8 cellular contexts compared by ENCODE assay signal in the genomic region with DNA sequence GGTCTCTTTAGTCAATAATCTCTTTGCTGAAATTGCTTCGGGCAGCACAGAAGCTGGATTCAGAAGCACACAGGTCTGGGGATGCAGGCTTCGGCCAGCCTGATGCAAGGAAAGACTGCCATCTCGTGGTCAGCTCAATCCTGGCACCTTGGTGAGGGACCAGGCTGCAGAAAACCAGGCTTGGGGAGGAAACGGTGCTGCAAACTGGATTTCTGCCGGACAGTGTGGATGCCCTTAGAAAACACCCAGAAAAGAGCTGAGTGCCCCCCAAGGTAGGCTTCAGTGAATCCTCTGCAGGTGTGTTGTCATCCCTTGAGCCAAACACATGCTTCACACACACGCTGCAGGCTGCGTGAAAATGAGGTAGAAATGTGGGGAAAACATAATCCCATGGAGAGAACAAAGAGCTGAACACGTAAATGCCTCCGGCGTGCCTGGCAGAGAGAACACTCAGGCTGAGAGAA.
DNase-seq lines count a peak whose midpoint lies in the region; ATAC-seq, FAIRE-seq and TF ChIP-seq lines count a peak whose summit lies in the region.

No MANE protein-coding gene starts in this region.

- peaks cover 10% of the 10 kb centered on the region for H3K36me3 ChIP-seq in CD4-positive, CD25-positive, alpha-beta regulatory T cell (ENCODE audit: control insufficient read depth, insufficient read depth, low read length)
- H3K36me3 ChIP-seq in SK-N-SH (replicated peaks in 1 of 2; ENCODE audit: control insufficient read depth in 1 of 2, insufficient read depth in 2 of 2, low read length in 1 of 2): no peaks in the 10 kb centered on the region
- H3K36me3 ChIP-seq in astrocyte (ENCODE audit: insufficient read depth, low read length): no peaks in the 10 kb centered on the region
- H3K36me3 ChIP-seq in iPS DF 6.9 (ENCODE audit: control insufficient read depth, insufficient read depth, low read length): no peaks in the 10 kb centered on the region

- H3K9ac ChIP-seq in SK-N-SH (no peak overlapping the region), astrocyte (ENCODE audit: low read length) (no peak overlapping the region)

- TF ChIP-seq CTCF in SK-N-SH (IDR thresholded peaks at IDR 0.05) (peak; percentile 85), astrocyte (IDR thresholded peaks at IDR 0.05; ENCODE audit: insufficient read depth, low read depth, low read length) (peak; percentile 51)

- peaks cover 31% of the 10 kb centered on the region for H3K36me3 Mint-ChIP-seq in CD4-positive, CD25-positive, alpha-beta regulatory T cell
- no peaks in the 10 kb centered on the region for H3K36me3 Mint-ChIP-seq in astrocyte (ENCODE audit: low read depth, unreplicated experiment)

- no peaks in the 10 kb centered on the region for H3K9me3 ChIP-seq in CD4-positive, CD25-positive, alpha-beta regulatory T cell (ENCODE audit: control insufficient read depth in 2 of 2, low read length in 2 of 2)
- H3K9me3 ChIP-seq in SK-N-SH (no peaks in the 10 kb centered on the region), astrocyte (ENCODE audit: insufficient read depth, low read depth, low read length) (no peaks in the 10 kb centered on the region), iPS DF 6.9 (ENCODE audit: control insufficient read depth, insufficient read depth, low read length) (no peaks in the 10 kb centered on the region)

- H3K79me2 ChIP-seq in SK-N-SH (ENCODE audit: insufficient read depth): no peaks in the 10 kb centered on the region
- no peaks in the 10 kb centered on the region for H3K79me2 ChIP-seq in astrocyte (ENCODE audit: insufficient read depth, low read length)

- 8% methylated on average over 10 of the region's 10 CpGs for WGBS in SK-N-SH (ENCODE audit: low lambda C conversion rate)
- WGBS in iPS DF 6.9 (ENCODE audit: insufficient coverage, insufficient read length): no CpG with 5 or more reads among the region's 10 CpGs

- H3K4me1 Mint-ChIP-seq in CD4-positive, CD25-positive, alpha-beta regulatory T cell: peaks cover 0 to 3% (median 0%) of the 10 kb centered on the region in 4 donors
- H3K4me1 Mint-ChIP-seq in astrocyte (ENCODE audit: low read depth, unreplicated experiment): peaks cover 9% of the 10 kb centered on the region

- TF ChIP-seq RAD21 in SK-N-SH (IDR thresholded peaks at IDR 0.05; ENCODE audit: low read length): peak; percentile 73

- peak in 2 of 3 donors; percentile 40 to 56 for DNase-seq in CD4-positive, CD25-positive, alpha-beta regulatory T cell
- peak; percentile 49 for DNase-seq in GM19238 (ENCODE audit: insufficient read length, low spot score)
- DNase-seq in Kasumi-1 (lab: John Stamatoyannopoulos, UW): peak; percentile 43 to 46
- DNase-seq in SK-N-SH: peak; percentile 70
- peak; percentile 4 for DNase-seq in astrocyte (ENCODE audit: low read depth)
- DNase-seq in iPS DF 6.9 (ENCODE audit: low read depth, low spot score): peak; percentile 63
- DNase-seq in stimulated activated CD4-positive, alpha-beta T cell treated with anti-CD3 and anti-CD28 coated beads, Interleukin-1b, Interleukin-23, amount 100 ng/mL, for 24 hours (ENCODE audit: low read depth in 4 of 4, low spot score in 1 of 4): peak in 3 of 4 experiments; percentile 11 to 30 (median 22)
- no peak for DNase-seq in activated gamma-delta T cell (lab: John Stamatoyannopoulos, UW)

- TF ChIP-seq EP300 in SK-N-SH (IDR thresholded peaks at IDR 0.05; ENCODE audit: borderline replicate concordance in 1 of 2, low read depth in 1 of 2, low read length in 1 of 2): no peak

- H3K27ac ChIP-seq in CD4-positive, CD25-positive, alpha-beta regulatory T cell (ENCODE audit: insufficient read depth, low read length, poor library complexity, severe bottlenecking): no peak overlapping the region
- H3K27ac ChIP-seq in SK-N-SH (ENCODE audit: low read depth in 2 of 2, low read length in 1 of 2): no peak overlapping the region
- no peak overlapping the region for H3K27ac ChIP-seq in astrocyte (ENCODE audit: low read depth, low read length)
- no peak overlapping the region for H3K27ac ChIP-seq in iPS DF 6.9 (ENCODE audit: low read length)

- H3K4me2 ChIP-seq in SK-N-SH: no peak overlapping the region
- no peak overlapping the region for H3K4me2 ChIP-seq in astrocyte (ENCODE audit: low read length)

- no peaks in the 10 kb centered on the region for H3K9me2 ChIP-seq in SK-N-SH

- H3K4me1 ChIP-seq in CD4-positive, CD25-positive, alpha-beta regulatory T cell (ENCODE audit: control insufficient read depth, insufficient read depth, low read length, poor library complexity, severe bottlenecking): no peaks in the 10 kb centered on the region
- no peaks in the 10 kb centered on the region for H3K4me1 ChIP-seq in SK-N-SH (ENCODE audit: control insufficient read depth in 1 of 2, insufficient read depth in 2 of 2, low read depth in 1 of 2, low read length in 1 of 2)
- no peaks in the 10 kb centered on the region for H3K4me1 ChIP-seq in astrocyte (ENCODE audit: insufficient read depth, low read length)
- no peaks in the 10 kb centered on the region for H3K4me1 ChIP-seq in iPS DF 6.9 (ENCODE audit: control insufficient read depth, insufficient read depth, low read length)

- POLR2A ChIA-PET in SK-N-SH (lab: Yijun Ruan, JAX): no interaction called here

- H4K20me1 ChIP-seq in SK-N-SH (ENCODE audit: insufficient read depth) (no peaks in the 10 kb centered on the region), astrocyte (ENCODE audit: insufficient read depth, low read length) (no peaks in the 10 kb centered on the region)

- no peak for ATAC-seq in CD4-positive, CD25-positive, alpha-beta regulatory T cell (ENCODE audit: low read depth in 2 of 2)

- H3F3A ChIP-seq in SK-N-SH (replicated peaks; ENCODE audit: insufficient read depth): no peaks in the 10 kb centered on the region

- FAIRE-seq in astrocyte (lab: Jason Lieb, UNC): no peak

- H3K9me3 Mint-ChIP-seq in CD4-positive, CD25-positive, alpha-beta regulatory T cell: peaks cover 0 to 4% (median 0%) of the 10 kb centered on the region in 7 donors
- peaks cover 2% of the 10 kb centered on the region for H3K9me3 Mint-ChIP-seq in astrocyte (ENCODE audit: unreplicated experiment)

- no peak overlapping the region for H3K27ac Mint-ChIP-seq in CD4-positive, CD25-positive, alpha-beta regulatory T cell
- H3K27ac Mint-ChIP-seq in astrocyte (ENCODE audit: unreplicated experiment): no peak overlapping the region

- H3K27me3 Mint-ChIP-seq in CD4-positive, CD25-positive, alpha-beta regulatory T cell: no peaks in the 10 kb centered on the region
- peaks cover 21% of the 10 kb centered on the region for H3K27me3 Mint-ChIP-seq in astrocyte (ENCODE audit: low read depth, unreplicated experiment)

- CTCF ChIA-PET in SK-N-SH (lab: Yijun Ruan, JAX): interaction anchor here (0.5 to 4.1 kb wide), 36 partner anchors 9 to 966 kb away, joined by 3 to 45 read pairs (median 4); no protein-coding TSS in a partner anchor

- H3K4me3 Mint-ChIP-seq in CD4-positive, CD25-positive, alpha-beta regulatory T cell: no peak overlapping the region
- no peak overlapping the region for H3K4me3 Mint-ChIP-seq in astrocyte (ENCODE audit: unreplicated experiment)

- no peak overlapping the region for H3K4me3 ChIP-seq in CD4-positive, CD25-positive, alpha-beta regulatory T cell (ENCODE audit: low read depth, low read length)
- H3K4me3 ChIP-seq in SK-N-SH (ENCODE audit: low read depth in 2 of 2, low read length in 1 of 2) (no peak overlapping the region; a peak in 1 of 4 replicates), astrocyte (ENCODE audit: insufficient read depth, low read depth, low read length) (no peak overlapping the region), iPS DF 6.9 (ENCODE audit: low read length) (no peak overlapping the region)

- H2AFZ ChIP-seq in SK-N-SH (ENCODE audit: low read depth) (no peak overlapping the region), astrocyte (ENCODE audit: low read depth, low read length) (no peak overlapping the region)

- no peaks in the 10 kb centered on the region for H3K27me3 ChIP-seq in CD4-positive, CD25-positive, alpha-beta regulatory T cell (ENCODE audit: control insufficient read depth, insufficient read depth, low read length)
- peaks cover 17% of the 10 kb centered on the region; the same call in 1 of the 2 replicates for H3K27me3 ChIP-seq in SK-N-SH (ENCODE audit: insufficient read depth)
- no peaks in the 10 kb centered on the region for H3K27me3 ChIP-seq in astrocyte (ENCODE audit: insufficient read depth, low read length)
- no peaks in the 10 kb centered on the region for H3K27me3 ChIP-seq in iPS DF 6.9 (ENCODE audit: control insufficient read depth, insufficient read depth, low read length)

TF ChIP-seq in SK-N-SH, 30 proteins besides CTCF, POLR2A, EP300 and RAD21 (continues in another document):
- TF ChIP-seq FOSL2 (IDR thresholded peaks at IDR 0.05; ENCODE audit: borderline replicate concordance, low read depth) (no peak), CHD2 (IDR thresholded peaks at IDR 0.05; ENCODE audit: low read length, partially characterized antibody) (no peak)
- TF ChIP-seq, protein P1, sequence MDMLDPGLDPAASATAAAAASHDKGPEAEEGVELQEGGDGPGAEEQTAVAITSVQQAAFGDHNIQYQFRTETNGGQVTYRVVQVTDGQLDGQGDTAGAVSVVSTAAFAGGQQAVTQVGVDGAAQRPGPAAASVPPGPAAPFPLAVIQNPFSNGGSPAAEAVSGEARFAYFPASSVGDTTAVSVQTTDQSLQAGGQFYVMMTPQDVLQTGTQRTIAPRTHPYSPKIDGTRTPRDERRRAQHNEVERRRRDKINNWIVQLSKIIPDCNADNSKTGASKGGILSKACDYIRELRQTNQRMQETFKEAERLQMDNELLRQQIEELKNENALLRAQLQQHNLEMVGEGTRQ (IDR thresholded peaks at IDR 0.05; ENCODE audit: borderline replicate concordance, low read depth, low read length): no peak
- TF ChIP-seq, protein P2, sequence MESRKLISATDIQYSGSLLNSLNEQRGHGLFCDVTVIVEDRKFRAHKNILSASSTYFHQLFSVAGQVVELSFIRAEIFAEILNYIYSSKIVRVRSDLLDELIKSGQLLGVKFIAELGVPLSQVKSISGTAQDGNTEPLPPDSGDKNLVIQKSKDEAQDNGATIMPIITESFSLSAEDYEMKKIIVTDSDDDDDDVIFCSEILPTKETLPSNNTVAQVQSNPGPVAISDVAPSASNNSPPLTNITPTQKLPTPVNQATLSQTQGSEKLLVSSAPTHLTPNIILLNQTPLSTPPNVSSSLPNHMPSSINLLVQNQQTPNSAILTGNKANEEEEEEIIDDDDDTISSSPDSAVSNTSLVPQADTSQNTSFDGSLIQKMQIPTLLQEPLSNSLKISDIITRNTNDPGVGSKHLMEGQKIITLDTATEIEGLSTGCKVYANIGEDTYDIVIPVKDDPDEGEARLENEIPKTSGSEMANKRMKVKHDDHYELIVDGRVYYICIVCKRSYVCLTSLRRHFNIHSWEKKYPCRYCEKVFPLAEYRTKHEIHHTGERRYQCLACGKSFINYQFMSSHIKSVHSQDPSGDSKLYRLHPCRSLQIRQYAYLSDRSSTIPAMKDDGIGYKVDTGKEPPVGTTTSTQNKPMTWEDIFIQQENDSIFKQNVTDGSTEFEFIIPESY (IDR thresholded peaks at IDR 0.05; ENCODE audit: borderline replicate concordance, low read depth): no peak
